Comparison of ENCODE assay signal across 2 cellular contexts in genomic region chr18:57619881-57620280, GRCh38.
TF ChIP-seq lines count a peak whose summit lies in the region.

No MANE protein-coding gene starts in this region.

TF ChIP-seq in HepG2, 621 proteins besides CTCF, POLR2A, EP300 and RAD21 (continues in another document):
- TF ChIP-seq RCOR2 (CRISPR knock-in tag; IDR thresholded peaks at IDR 0.05) (no peak), ATM (IDR thresholded peaks at IDR 0.05; ENCODE audit: borderline replicate concordance) (no peak), ARID5B (CRISPR knock-in tag; IDR thresholded peaks at IDR 0.05) (no peak), KLF15 (CRISPR knock-in tag; IDR thresholded peaks at IDR 0.05; ENCODE audit: borderline replicate concordance) (no peak), SIX1 (CRISPR knock-in tag; IDR thresholded peaks at IDR 0.05; ENCODE audit: borderline replicate concordance) (no peak), ZNF75D (CRISPR knock-in tag; IDR thresholded peaks at IDR 0.05; ENCODE audit: borderline replicate concordance) (no peak), ZMAT5 (CRISPR knock-in tag; IDR thresholded peaks at IDR 0.05; ENCODE audit: borderline replicate concordance, low read depth) (no peak), ZBTB21 (CRISPR knock-in tag; IDR thresholded peaks at IDR 0.05) (no peak), FOXC1 (CRISPR knock-in tag; IDR thresholded peaks at IDR 0.05; ENCODE audit: borderline replicate concordance) (no peak), MXI1 (IDR thresholded peaks at IDR 0.05; ENCODE audit: borderline replicate concordance, low read depth, low read length) (no peak), ATRX (CRISPR knock-in tag; IDR thresholded peaks at IDR 0.05; ENCODE audit: borderline replicate concordance) (no peak), SOX5 (CRISPR knock-in tag; IDR thresholded peaks at IDR 0.05; ENCODE audit: borderline replicate concordance) (no peak)
- TF ChIP-seq, protein P1, sequence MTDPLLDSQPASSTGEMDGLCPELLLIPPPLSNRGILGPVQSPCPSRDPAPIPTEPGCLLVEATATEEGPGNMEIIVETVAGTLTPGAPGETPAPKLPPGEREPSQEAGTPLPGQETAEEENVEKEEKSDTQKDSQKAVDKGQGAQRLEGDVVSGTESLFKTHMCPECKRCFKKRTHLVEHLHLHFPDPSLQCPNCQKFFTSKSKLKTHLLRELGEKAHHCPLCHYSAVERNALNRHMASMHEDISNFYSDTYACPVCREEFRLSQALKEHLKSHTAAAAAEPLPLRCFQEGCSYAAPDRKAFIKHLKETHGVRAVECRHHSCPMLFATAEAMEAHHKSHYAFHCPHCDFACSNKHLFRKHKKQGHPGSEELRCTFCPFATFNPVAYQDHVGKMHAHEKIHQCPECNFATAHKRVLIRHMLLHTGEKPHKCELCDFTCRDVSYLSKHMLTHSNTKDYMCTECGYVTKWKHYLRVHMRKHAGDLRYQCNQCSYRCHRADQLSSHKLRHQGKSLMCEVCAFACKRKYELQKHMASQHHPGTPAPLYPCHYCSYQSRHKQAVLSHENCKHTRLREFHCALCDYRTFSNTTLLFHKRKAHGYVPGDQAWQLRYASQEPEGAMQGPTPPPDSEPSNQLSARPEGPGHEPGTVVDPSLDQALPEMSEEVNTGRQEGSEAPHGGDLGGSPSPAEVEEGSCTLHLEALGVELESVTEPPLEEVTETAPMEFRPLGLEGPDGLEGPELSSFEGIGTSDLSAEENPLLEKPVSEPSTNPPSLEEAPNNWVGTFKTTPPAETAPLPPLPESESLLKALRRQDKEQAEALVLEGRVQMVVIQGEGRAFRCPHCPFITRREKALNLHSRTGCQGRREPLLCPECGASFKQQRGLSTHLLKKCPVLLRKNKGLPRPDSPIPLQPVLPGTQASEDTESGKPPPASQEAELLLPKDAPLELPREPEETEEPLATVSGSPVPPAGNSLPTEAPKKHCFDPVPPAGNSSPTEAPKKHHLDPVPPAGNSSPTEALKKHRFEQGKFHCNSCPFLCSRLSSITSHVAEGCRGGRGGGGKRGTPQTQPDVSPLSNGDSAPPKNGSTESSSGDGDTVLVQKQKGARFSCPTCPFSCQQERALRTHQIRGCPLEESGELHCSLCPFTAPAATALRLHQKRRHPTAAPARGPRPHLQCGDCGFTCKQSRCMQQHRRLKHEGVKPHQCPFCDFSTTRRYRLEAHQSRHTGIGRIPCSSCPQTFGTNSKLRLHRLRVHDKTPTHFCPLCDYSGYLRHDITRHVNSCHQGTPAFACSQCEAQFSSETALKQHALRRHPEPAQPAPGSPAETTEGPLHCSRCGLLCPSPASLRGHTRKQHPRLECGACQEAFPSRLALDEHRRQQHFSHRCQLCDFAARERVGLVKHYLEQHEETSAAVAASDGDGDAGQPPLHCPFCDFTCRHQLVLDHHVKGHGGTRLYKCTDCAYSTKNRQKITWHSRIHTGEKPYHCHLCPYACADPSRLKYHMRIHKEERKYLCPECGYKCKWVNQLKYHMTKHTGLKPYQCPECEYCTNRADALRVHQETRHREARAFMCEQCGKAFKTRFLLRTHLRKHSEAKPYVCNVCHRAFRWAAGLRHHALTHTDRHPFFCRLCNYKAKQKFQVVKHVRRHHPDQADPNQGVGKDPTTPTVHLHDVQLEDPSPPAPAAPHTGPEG (CRISPR knock-in tag; IDR thresholded peaks at IDR 0.05) = no peak
- TF ChIP-seq, protein P2, sequence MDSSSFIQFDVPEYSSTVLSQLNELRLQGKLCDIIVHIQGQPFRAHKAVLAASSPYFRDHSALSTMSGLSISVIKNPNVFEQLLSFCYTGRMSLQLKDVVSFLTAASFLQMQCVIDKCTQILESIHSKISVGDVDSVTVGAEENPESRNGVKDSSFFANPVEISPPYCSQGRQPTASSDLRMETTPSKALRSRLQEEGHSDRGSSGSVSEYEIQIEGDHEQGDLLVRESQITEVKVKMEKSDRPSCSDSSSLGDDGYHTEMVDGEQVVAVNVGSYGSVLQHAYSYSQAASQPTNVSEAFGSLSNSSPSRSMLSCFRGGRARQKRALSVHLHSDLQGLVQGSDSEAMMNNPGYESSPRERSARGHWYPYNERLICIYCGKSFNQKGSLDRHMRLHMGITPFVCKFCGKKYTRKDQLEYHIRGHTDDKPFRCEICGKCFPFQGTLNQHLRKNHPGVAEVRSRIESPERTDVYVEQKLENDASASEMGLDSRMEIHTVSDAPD (CRISPR knock-in tag; IDR thresholded peaks at IDR 0.05) = no peak

TF ChIP-seq in WTC11, 78 proteins besides CTCF, POLR2A, EP300 and RAD21:
- TF ChIP-seq CDX4 (CRISPR knock-in tag; IDR thresholded peaks at IDR 0.05; ENCODE audit: borderline replicate concordance) = no peak
- TF ChIP-seq ZNF121 (CRISPR knock-in tag; IDR thresholded peaks at IDR 0.05) = no peak
- no peak for TF ChIP-seq ZNF423 (CRISPR knock-in tag; IDR thresholded peaks at IDR 0.05)
- TF ChIP-seq EMX1 (CRISPR knock-in tag; IDR thresholded peaks at IDR 0.05) = no peak
